Comparison of ENCODE assay signal across 1 cellular context in the genomic region with DNA sequence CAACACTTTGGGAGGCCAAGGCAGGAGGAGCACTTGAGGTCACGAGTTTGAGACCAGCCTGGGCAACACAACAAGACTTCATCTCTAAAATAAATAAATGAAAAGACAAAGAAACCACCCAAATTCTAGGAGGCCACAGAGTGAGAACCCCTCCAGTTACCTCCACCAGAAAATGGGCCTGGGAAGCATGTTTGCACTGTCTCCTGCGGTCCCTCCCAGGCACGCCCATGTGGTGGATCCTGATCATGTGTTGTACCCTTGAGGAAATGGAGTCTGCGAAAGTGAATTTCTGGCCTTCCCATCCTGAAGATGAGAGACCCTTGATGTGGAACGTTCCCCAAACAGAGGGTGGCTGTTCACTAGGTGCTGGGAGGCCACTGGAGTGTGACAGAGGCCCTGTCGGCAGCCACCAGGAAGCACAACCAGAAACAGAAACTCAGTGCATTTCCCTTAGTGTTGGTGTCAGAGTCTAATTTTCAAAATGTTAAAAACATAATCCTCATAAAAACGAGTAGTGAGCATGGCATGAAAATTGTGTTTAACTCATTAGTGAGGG.
TF ChIP-seq lines count a peak whose summit lies in the region.

No MANE protein-coding gene starts in this region.

TF ChIP-seq in H1, 55 proteins besides CTCF, POLR2A, EP300 and RAD21:
- TF ChIP-seq TAF1 (IDR thresholded peaks at IDR 0.05; ENCODE audit: low read depth, low read length), result no peak
- no peak for TF ChIP-seq MAFK (IDR thresholded peaks at IDR 0.05; ENCODE audit: low read depth, low read length)
- TF ChIP-seq, protein P1, sequence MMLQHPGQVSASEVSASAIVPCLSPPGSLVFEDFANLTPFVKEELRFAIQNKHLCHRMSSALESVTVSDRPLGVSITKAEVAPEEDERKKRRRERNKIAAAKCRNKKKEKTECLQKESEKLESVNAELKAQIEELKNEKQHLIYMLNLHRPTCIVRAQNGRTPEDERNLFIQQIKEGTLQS (IDR thresholded peaks at IDR 0.05; ENCODE audit: insufficient read depth, low read depth, low read length), result no peak
- TF ChIP-seq SAP30 (IDR thresholded peaks at IDR 0.05; ENCODE audit: insufficient read depth, insufficient replicate concordance, low read length), result no peak
- TF ChIP-seq POLR2AphosphoS5 (IDR thresholded peaks at IDR 0.05; ENCODE audit: low read depth, low read length), result no peak
- TF ChIP-seq RXRA (IDR thresholded peaks at IDR 0.05; ENCODE audit: insufficient read depth, low read depth, low read length), result no peak
- no peak for TF ChIP-seq FOSL1 (IDR thresholded peaks at IDR 0.05; ENCODE audit: insufficient read depth, low read depth, low read length)
